1 cellular context compared by ENCODE assay signal in the genomic region with DNA sequence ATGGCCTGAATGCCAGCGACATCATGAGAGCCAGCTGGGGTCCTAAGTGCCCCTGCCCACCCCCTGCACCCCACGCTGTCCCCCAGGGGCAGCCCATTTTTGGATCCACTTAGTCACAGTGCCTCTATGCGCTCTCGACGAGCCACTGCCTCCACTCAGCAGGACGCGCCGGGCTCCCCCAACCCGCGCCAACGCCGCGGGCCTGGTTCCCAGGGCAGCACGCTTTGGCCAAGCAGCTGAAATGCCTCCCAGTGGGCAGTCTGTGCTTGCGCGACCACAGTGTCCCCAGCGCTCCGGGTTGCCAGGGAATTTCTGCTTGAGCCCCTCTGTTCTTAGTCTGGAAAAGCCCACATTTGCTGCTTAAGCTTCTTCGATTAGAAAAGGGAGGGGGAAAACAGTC.
TF ChIP-seq lines count a peak whose summit lies in the region.

No MANE protein-coding gene starts in this region.

TF ChIP-seq in GM23338, 12 proteins besides CTCF, POLR2A, EP300 and RAD21 (continued from another document):
- TF ChIP-seq, protein P1, sequence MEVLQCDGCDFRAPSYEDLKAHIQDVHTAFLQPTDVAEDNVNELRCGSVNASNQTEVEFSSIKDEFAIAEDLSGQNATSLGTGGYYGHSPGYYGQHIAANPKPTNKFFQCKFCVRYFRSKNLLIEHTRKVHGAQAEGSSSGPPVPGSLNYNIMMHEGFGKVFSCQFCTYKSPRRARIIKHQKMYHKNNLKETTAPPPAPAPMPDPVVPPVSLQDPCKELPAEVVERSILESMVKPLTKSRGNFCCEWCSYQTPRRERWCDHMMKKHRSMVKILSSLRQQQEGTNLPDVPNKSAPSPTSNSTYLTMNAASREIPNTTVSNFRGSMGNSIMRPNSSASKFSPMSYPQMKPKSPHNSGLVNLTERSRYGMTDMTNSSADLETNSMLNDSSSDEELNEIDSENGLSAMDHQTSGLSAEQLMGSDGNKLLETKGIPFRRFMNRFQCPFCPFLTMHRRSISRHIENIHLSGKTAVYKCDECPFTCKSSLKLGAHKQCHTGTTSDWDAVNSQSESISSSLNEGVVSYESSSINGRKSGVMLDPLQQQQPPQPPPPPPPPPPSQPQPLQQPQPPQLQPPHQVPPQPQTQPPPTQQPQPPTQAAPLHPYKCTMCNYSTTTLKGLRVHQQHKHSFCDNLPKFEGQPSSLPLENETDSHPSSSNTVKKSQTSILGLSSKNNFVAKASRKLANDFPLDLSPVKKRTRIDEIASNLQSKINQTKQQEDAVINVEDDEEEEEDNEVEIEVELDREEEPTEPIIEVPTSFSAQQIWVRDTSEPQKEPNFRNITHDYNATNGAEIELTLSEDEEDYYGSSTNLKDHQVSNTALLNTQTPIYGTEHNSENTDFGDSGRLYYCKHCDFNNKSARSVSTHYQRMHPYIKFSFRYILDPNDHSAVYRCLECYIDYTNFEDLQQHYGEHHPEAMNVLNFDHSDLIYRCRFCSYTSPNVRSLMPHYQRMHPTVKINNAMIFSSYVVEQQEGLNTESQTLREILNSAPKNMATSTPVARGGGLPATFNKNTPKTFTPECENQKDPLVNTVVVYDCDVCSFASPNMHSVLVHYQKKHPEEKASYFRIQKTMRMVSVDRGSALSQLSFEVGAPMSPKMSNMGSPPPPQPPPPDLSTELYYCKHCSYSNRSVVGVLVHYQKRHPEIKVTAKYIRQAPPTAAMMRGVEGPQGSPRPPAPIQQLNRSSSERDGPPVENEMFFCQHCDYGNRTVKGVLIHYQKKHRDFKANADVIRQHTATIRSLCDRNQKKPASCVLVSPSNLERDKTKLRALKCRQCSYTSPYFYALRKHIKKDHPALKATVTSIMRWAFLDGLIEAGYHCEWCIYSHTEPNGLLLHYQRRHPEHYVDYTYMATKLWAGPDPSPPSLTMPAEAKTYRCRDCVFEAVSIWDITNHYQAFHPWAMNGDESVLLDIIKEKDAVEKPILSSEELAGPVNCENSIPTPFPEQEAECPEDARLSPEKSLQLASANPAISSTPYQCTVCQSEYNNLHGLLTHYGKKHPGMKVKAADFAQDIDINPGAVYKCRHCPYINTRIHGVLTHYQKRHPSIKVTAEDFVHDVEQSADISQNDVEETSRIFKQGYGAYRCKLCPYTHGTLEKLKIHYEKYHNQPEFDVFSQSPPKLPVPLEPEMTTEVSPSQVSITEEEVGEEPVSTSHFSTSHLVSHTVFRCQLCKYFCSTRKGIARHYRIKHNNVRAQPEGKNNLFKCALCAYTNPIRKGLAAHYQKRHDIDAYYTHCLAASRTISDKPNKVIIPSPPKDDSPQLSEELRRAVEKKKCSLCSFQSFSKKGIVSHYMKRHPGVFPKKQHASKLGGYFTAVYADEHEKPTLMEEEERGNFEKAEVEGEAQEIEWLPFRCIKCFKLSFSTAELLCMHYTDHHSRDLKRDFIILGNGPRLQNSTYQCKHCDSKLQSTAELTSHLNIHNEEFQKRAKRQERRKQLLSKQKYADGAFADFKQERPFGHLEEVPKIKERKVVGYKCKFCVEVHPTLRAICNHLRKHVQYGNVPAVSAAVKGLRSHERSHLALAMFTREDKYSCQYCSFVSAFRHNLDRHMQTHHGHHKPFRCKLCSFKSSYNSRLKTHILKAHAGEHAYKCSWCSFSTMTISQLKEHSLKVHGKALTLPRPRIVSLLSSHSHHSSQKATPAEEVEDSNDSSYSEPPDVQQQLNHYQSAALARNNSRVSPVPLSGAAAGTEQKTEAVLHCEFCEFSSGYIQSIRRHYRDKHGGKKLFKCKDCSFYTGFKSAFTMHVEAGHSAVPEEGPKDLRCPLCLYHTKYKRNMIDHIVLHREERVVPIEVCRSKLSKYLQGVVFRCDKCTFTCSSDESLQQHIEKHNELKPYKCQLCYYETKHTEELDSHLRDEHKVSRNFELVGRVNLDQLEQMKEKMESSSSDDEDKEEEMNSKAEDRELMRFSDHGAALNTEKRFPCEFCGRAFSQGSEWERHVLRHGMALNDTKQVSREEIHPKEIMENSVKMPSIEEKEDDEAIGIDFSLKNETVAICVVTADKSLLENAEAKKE (CRISPR knock-in tag; IDR thresholded peaks at IDR 0.05) = no peak
- TF ChIP-seq EZH2phosphoT487 (IDR thresholded peaks at IDR 0.05; ENCODE audit: unreplicated experiment) = no peak
- TF ChIP-seq JUNB (IDR thresholded peaks at IDR 0.05; ENCODE audit: unreplicated experiment) = no peak
- TF ChIP-seq ZNF331 (CRISPR knock-in tag; IDR thresholded peaks at IDR 0.05; ENCODE audit: low read depth) = no peak
- TF ChIP-seq ETS1 (IDR thresholded peaks at IDR 0.05) = no peak
- TF ChIP-seq REST (IDR thresholded peaks at IDR 0.05; ENCODE audit: unreplicated experiment) = no peak
- no peak for TF ChIP-seq EZH2 (IDR thresholded peaks at IDR 0.05; ENCODE audit: low read depth, unreplicated experiment)
- no peak for TF ChIP-seq NANOG (IDR thresholded peaks at IDR 0.05; ENCODE audit: borderline replicate concordance)
- no peak for TF ChIP-seq POLR2AphosphoS5 (IDR thresholded peaks at IDR 0.05; ENCODE audit: low read depth)
- TF ChIP-seq ZNF114 (CRISPR knock-in tag; IDR thresholded peaks at IDR 0.05) = no peak
